1 cellular context compared by ENCODE assay signal in genomic region chr2:65366595-65367125, GRCh38.
TF ChIP-seq lines count a peak whose summit lies in the region.

No MANE protein-coding gene starts in this region.

TF ChIP-seq in HEK293, 187 proteins besides CTCF, POLR2A, EP300 and RAD21 (continued from another document):
- TF ChIP-seq SP2 (tag by site-specific recombination; IDR thresholded peaks at IDR 0.05), result peak; percentile 37; the same call in 1 of the 2 replicates
- TF ChIP-seq ZNF501 (tag by site-specific recombination; IDR thresholded peaks at IDR 0.05), result no peak
- TF ChIP-seq ZNF214 (tag by site-specific recombination; IDR thresholded peaks at IDR 0.05; ENCODE audit: borderline replicate concordance), result no peak
- TF ChIP-seq INSM2 (tag by site-specific recombination; IDR thresholded peaks at IDR 0.05), result peak; percentile 83
- peak; percentile 50; the same call in 1 of the 2 replicates for TF ChIP-seq PRDM1 (tag by site-specific recombination; IDR thresholded peaks at IDR 0.05)
- TF ChIP-seq SCRT2 (tag by site-specific recombination; IDR thresholded peaks at IDR 0.05), result peak; percentile 94
- TF ChIP-seq, protein P1, sequence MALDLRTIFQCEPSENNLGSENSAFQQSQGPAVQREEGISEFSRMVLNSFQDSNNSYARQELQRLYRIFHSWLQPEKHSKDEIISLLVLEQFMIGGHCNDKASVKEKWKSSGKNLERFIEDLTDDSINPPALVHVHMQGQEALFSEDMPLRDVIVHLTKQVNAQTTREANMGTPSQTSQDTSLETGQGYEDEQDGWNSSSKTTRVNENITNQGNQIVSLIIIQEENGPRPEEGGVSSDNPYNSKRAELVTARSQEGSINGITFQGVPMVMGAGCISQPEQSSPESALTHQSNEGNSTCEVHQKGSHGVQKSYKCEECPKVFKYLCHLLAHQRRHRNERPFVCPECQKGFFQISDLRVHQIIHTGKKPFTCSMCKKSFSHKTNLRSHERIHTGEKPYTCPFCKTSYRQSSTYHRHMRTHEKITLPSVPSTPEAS (tag by site-specific recombination; IDR thresholded peaks at IDR 0.05), result no peak
- TF ChIP-seq ZBTB21 (tag by site-specific recombination; IDR thresholded peaks at IDR 0.05), result 0 out of 2 replicates have a peak, but pooled peaks have one; percentile 29
- TF ChIP-seq HOXD13 (CRISPR knock-in tag; IDR thresholded peaks at IDR 0.05; ENCODE audit: borderline replicate concordance), result peak; percentile 55; the same call in 1 of the 2 replicates
- TF ChIP-seq, protein P2, sequence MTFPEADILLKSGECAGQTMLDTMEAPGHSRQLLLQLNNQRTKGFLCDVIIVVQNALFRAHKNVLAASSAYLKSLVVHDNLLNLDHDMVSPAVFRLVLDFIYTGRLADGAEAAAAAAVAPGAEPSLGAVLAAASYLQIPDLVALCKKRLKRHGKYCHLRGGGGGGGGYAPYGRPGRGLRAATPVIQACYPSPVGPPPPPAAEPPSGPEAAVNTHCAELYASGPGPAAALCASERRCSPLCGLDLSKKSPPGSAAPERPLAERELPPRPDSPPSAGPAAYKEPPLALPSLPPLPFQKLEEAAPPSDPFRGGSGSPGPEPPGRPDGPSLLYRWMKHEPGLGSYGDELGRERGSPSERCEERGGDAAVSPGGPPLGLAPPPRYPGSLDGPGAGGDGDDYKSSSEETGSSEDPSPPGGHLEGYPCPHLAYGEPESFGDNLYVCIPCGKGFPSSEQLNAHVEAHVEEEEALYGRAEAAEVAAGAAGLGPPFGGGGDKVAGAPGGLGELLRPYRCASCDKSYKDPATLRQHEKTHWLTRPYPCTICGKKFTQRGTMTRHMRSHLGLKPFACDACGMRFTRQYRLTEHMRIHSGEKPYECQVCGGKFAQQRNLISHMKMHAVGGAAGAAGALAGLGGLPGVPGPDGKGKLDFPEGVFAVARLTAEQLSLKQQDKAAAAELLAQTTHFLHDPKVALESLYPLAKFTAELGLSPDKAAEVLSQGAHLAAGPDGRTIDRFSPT (tag by site-specific recombination; IDR thresholded peaks at IDR 0.05), result peak; percentile 54; the same call in 1 of the 2 replicates
- TF ChIP-seq, protein P3, sequence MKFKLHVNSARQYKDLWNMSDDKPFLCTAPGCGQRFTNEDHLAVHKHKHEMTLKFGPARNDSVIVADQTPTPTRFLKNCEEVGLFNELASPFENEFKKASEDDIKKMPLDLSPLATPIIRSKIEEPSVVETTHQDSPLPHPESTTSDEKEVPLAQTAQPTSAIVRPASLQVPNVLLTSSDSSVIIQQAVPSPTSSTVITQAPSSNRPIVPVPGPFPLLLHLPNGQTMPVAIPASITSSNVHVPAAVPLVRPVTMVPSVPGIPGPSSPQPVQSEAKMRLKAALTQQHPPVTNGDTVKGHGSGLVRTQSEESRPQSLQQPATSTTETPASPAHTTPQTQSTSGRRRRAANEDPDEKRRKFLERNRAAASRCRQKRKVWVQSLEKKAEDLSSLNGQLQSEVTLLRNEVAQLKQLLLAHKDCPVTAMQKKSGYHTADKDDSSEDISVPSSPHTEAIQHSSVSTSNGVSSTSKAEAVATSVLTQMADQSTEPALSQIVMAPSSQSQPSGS (tag by site-specific recombination; IDR thresholded peaks at IDR 0.05; ENCODE audit: low read depth), result peak; percentile 47
- TF ChIP-seq KLF10 (tag by site-specific recombination; IDR thresholded peaks at IDR 0.05), result peak; percentile 70
- TF ChIP-seq KLF1 (tag by site-specific recombination; IDR thresholded peaks at IDR 0.05), result no peak; the same call in 1 of the 2 replicates
- peak; percentile 66; the same call in 1 of the 2 replicates for TF ChIP-seq SCRT1 (tag by site-specific recombination; IDR thresholded peaks at IDR 0.05; ENCODE audit: borderline replicate concordance)
- no peak for TF ChIP-seq ZNF560 (tag by site-specific recombination; IDR thresholded peaks at IDR 0.05; ENCODE audit: borderline replicate concordance)
- no peak for TF ChIP-seq GLI2 (tag by site-specific recombination; IDR thresholded peaks at IDR 0.05; ENCODE audit: borderline replicate concordance, low read depth)
- TF ChIP-seq KLF16 (tag by site-specific recombination; IDR thresholded peaks at IDR 0.05), result 0 out of 2 replicates have a peak, but pooled peaks have one; percentile 39
- TF ChIP-seq YY1 (tag by site-specific recombination; IDR thresholded peaks at IDR 0.05), result no peak
- TF ChIP-seq, protein P4, sequence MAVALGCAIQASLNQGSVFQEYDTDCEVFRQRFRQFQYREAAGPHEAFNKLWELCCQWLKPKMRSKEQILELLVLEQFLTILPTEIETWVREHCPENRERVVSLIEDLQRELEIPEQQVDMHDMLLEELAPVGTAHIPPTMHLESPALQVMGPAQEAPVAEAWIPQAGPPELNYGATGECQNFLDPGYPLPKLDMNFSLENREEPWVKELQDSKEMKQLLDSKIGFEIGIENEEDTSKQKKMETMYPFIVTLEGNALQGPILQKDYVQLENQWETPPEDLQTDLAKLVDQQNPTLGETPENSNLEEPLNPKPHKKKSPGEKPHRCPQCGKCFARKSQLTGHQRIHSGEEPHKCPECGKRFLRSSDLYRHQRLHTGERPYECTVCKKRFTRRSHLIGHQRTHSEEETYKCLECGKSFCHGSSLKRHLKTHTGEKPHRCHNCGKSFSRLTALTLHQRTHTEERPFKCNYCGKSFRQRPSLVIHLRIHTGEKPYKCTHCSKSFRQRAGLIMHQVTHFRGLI (tag by site-specific recombination; IDR thresholded peaks at IDR 0.05), result peak; percentile 44; the same call in 1 of the 2 replicates
- TF ChIP-seq, protein P5, sequence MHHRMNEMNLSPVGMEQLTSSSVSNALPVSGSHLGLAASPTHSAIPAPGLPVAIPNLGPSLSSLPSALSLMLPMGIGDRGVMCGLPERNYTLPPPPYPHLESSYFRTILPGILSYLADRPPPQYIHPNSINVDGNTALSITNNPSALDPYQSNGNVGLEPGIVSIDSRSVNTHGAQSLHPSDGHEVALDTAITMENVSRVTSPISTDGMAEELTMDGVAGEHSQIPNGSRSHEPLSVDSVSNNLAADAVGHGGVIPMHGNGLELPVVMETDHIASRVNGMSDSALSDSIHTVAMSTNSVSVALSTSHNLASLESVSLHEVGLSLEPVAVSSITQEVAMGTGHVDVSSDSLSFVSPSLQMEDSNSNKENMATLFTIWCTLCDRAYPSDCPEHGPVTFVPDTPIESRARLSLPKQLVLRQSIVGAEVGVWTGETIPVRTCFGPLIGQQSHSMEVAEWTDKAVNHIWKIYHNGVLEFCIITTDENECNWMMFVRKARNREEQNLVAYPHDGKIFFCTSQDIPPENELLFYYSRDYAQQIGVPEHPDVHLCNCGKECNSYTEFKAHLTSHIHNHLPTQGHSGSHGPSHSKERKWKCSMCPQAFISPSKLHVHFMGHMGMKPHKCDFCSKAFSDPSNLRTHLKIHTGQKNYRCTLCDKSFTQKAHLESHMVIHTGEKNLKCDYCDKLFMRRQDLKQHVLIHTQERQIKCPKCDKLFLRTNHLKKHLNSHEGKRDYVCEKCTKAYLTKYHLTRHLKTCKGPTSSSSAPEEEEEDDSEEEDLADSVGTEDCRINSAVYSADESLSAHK (tag by site-specific recombination; IDR thresholded peaks at IDR 0.05), result 0 out of 2 replicates have a peak, but pooled peaks have one; percentile 17
- peak; percentile 62; the same call in 1 of the 2 replicates for TF ChIP-seq ZNF561 (tag by site-specific recombination; IDR thresholded peaks at IDR 0.05; ENCODE audit: borderline replicate concordance)
- peak; percentile 85 for TF ChIP-seq OSR2 (tag by site-specific recombination; IDR thresholded peaks at IDR 0.05)
- peak; percentile 81 for TF ChIP-seq SP7 (tag by site-specific recombination; IDR thresholded peaks at IDR 0.05)
- peak; percentile 75; the same call in 1 of the 2 replicates for TF ChIP-seq ZSCAN30 (tag by site-specific recombination; IDR thresholded peaks at IDR 0.05)
- peak; percentile 53; the same call in 1 of the 2 replicates for TF ChIP-seq BCL11A (tag by site-specific recombination; IDR thresholded peaks at IDR 0.05; ENCODE audit: low read depth)
- peak; percentile 55; the same call in 1 of the 2 replicates for TF ChIP-seq PATZ1 (tag by site-specific recombination; IDR thresholded peaks at IDR 0.05)
- TF ChIP-seq ZNF175 (tag by site-specific recombination; IDR thresholded peaks at IDR 0.05), result no peak
- peak; percentile 62 for TF ChIP-seq ZBTB17 (tag by site-specific recombination; IDR thresholded peaks at IDR 0.05)
- peak; percentile 73; the same call in 1 of the 2 replicates for TF ChIP-seq ZNF629 (tag by site-specific recombination; IDR thresholded peaks at IDR 0.05)
- TF ChIP-seq ZNF394 (tag by site-specific recombination; IDR thresholded peaks at IDR 0.05; ENCODE audit: borderline replicate concordance), result peak; percentile 28; the same call in 1 of the 2 replicates
- no peak for TF ChIP-seq ZNF16 (tag by site-specific recombination; IDR thresholded peaks at IDR 0.05; ENCODE audit: low read depth)
- no peak for TF ChIP-seq ZNF324 (tag by site-specific recombination; IDR thresholded peaks at IDR 0.05)
- no peak for TF ChIP-seq ZNF223 (tag by site-specific recombination; IDR thresholded peaks at IDR 0.05)
- TF ChIP-seq ZNF366 (tag by site-specific recombination; conservative IDR thresholded peaks at IDR 0.05), result peak; percentile 75
- TF ChIP-seq, protein P6, sequence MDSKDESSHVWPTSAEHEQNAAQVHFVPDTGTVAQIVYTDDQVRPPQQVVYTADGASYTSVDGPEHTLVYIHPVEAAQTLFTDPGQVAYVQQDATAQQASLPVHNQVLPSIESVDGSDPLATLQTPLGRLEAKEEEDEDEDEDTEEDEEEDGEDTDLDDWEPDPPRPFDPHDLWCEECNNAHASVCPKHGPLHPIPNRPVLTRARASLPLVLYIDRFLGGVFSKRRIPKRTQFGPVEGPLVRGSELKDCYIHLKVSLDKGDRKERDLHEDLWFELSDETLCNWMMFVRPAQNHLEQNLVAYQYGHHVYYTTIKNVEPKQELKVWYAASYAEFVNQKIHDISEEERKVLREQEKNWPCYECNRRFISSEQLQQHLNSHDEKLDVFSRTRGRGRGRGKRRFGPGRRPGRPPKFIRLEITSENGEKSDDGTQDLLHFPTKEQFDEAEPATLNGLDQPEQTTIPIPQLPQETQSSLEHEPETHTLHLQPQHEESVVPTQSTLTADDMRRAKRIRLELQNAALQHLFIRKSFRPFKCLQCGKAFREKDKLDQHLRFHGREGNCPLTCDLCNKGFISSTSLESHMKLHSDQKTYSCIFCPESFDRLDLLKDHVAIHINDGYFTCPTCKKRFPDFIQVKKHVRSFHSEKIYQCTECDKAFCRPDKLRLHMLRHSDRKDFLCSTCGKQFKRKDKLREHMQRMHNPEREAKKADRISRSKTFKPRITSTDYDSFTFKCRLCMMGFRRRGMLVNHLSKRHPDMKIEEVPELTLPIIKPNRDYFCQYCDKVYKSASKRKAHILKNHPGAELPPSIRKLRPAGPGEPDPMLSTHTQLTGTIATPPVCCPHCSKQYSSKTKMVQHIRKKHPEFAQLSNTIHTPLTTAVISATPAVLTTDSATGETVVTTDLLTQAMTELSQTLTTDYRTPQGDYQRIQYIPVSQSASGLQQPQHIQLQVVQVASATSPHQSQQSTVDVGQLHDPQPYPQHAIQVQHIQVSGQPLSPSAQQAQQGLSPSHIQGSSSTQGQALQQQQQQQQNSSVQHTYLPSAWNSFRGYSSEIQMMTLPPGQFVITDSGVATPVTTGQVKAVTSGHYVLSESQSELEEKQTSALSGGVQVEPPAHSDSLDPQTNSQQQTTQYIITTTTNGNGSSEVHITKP (tag by site-specific recombination; IDR thresholded peaks at IDR 0.05), result peak; percentile 96
- TF ChIP-seq FEZF1 (tag by site-specific recombination; IDR thresholded peaks at IDR 0.05), result peak; percentile 54
- no peak for TF ChIP-seq ZNF677 (tag by site-specific recombination; IDR thresholded peaks at IDR 0.05)
- TF ChIP-seq GLIS2 (tag by site-specific recombination; IDR thresholded peaks at IDR 0.05), result no peak
- 0 out of 2 replicates have a peak, but pooled peaks have one; percentile 26 for TF ChIP-seq KLF8 (tag by site-specific recombination; IDR thresholded peaks at IDR 0.05)
- peak; percentile 71 for TF ChIP-seq IKZF3 (tag by site-specific recombination; IDR thresholded peaks at IDR 0.05)
- TF ChIP-seq ZXDB (tag by site-specific recombination; IDR thresholded peaks at IDR 0.05), result peak; percentile 54; the same call in 1 of the 2 replicates
